In genomic region chr15:52294881-52295420, GRCh38 we compare ENCODE assay signal across 8 cellular contexts. TPM values are rescaled to one million over a fixed set of nuclear protein-coding genes. Genes with fewer than 3 reads are reported as not detected.
DNase-seq lines count a peak whose midpoint lies in the region; ATAC-seq, FAIRE-seq and TF ChIP-seq lines count a peak whose summit lies in the region.

No MANE protein-coding gene starts in this region.

- intact Hi-C loops in heart left ventricle (cut with DNase I) = no loop called here

- H3K4me3 Mint-ChIP-seq in HFFc6 = no peak overlapping the region

- H2AFZ ChIP-seq in SK-N-SH (ENCODE audit: low read depth) = 0 out of 2 replicates have a peak overlapping the region, but pooled peaks have one; percentile 41

- ATAC-seq in GM19463 (IDR thresholded peaks at IDR 0.05; ENCODE audit: unreplicated experiment) = peak; percentile 19
- peak in 3 of 4 donors; percentile 3 to 17 (median 11) for ATAC-seq in heart left ventricle

- peaks cover 21% of the 10 kb centered on the region for H3K27me3 Mint-ChIP-seq in HFFc6 (ENCODE audit: insufficient read depth)

- H3K9me3 ChIP-seq in SK-N-SH (0 out of 2 replicates have a peak, but pooled peaks cover 4% of the 10 kb centered on the region), heart left ventricle (no peaks in the 10 kb centered on the region)

- no peak for TF ChIP-seq RAD21 in SK-N-SH (IDR thresholded peaks at IDR 0.05; ENCODE audit: low read length)

- H3K27ac ChIP-seq in SK-N-SH (ENCODE audit: low read depth in 2 of 2, low read length in 1 of 2) = no peak overlapping the region
- H3K27ac ChIP-seq in heart left ventricle = peak overlapping the region in 6 of 12 donors; percentile 18 to 66 (median 46)
- no peak overlapping the region for H3K27ac ChIP-seq in rectal smooth muscle tissue (ENCODE audit: low read depth, low read length)

- no peaks in the 10 kb centered on the region for H3K36me3 Mint-ChIP-seq in HFFc6 (ENCODE audit: low read depth)

- H3K9me2 ChIP-seq in SK-N-SH = no peaks in the 10 kb centered on the region

- peaks cover 0 to 5% of the 10 kb centered on the region in 2 experiments; a peak in 1 of 4 replicates for H3K4me1 ChIP-seq in SK-N-SH (ENCODE audit: control insufficient read depth in 1 of 2, insufficient read depth in 2 of 2, low read depth in 1 of 2, low read length in 1 of 2)
- peaks cover 0 to 20% (median 10%) of the 10 kb centered on the region in 12 donors for H3K4me1 ChIP-seq in heart left ventricle
- no peaks in the 10 kb centered on the region for H3K4me1 ChIP-seq in rectal smooth muscle tissue (ENCODE audit: control insufficient read depth, insufficient read depth, low read length)

- H3K4me1 Mint-ChIP-seq in HFFc6 (ENCODE audit: low read depth) = peaks cover 8% of the 10 kb centered on the region; the same call in 1 of the 2 replicates

- CTCF ChIA-PET in SK-N-SH (lab: Yijun Ruan, JAX) = interaction anchor here (1.2 to 2.5 kb wide), 3 partner anchors 15 to 38 kb away, joined by 3 to 8 read pairs (median 7); no protein-coding TSS in a partner anchor

- TF ChIP-seq EP300 in SK-N-SH (IDR thresholded peaks at IDR 0.05; ENCODE audit: borderline replicate concordance in 1 of 2, low read depth in 1 of 2, low read length in 1 of 2) = no peak

- peaks cover 7% of the 10 kb centered on the region for H3F3A ChIP-seq in SK-N-SH (replicated peaks; ENCODE audit: insufficient read depth)

- no peak overlapping the region for H3K27ac Mint-ChIP-seq in HFFc6

- H3K27me3 ChIP-seq in SK-N-SH (ENCODE audit: insufficient read depth) = no peaks in the 10 kb centered on the region
- H3K27me3 ChIP-seq in heart left ventricle = peaks cover 0 to 29% (median 0%) of the 10 kb centered on the region in 9 donors
- H3K27me3 ChIP-seq in rectal smooth muscle tissue (ENCODE audit: control insufficient read depth, insufficient read depth, low read length) = peaks cover 2% of the 10 kb centered on the region

- H3K4me2 ChIP-seq in SK-N-SH = peak overlapping the region; percentile 82

- peaks cover under 1% of the 10 kb centered on the region; the same call in 1 of the 2 replicates for H3K9me3 Mint-ChIP-seq in HFFc6

- DNase-seq in SK-N-SH (peak; percentile 70), heart left ventricle (no peak), NCI-H2171 (lab: John Stamatoyannopoulos, UW) (no peak), frontal cortex (ENCODE audit: low spot score in 2 of 2) (no peak), HFFc6 (no peak), GM19239 (ENCODE audit: insufficient read length, low spot score) (no peak)

- WGBS in SK-N-SH (ENCODE audit: low lambda C conversion rate) = 37% methylated on average over 10 of the region's 32 CpGs
- 4 to 29% (median 8%) methylated on average over 4 to 32 of the region's 32 CpGs for WGBS in heart left ventricle, 4 donors

- TF ChIP-seq POLR2A in heart left ventricle (IDR thresholded peaks at IDR 0.05) = no peak

- H3K79me2 ChIP-seq in SK-N-SH (ENCODE audit: insufficient read depth) = no peaks in the 10 kb centered on the region

- H4K20me1 ChIP-seq in SK-N-SH (ENCODE audit: insufficient read depth) = no peaks in the 10 kb centered on the region

- no peak for FAIRE-seq in frontal cortex (lab: Jason Lieb, UNC)
- FAIRE-seq in GM19239 (lab: Jason Lieb, UNC) = no peak

- POLR2A ChIA-PET in SK-N-SH (lab: Yijun Ruan, JAX) = interaction anchor here (1.2 kb wide), 1 partner anchor 14 kb away, joined by 4 read pairs; no protein-coding TSS in a partner anchor

- H3K9ac ChIP-seq in SK-N-SH (no peak overlapping the region), rectal smooth muscle tissue (ENCODE audit: low read length) (no peak overlapping the region)

- H3K36me3 ChIP-seq in SK-N-SH (replicated peaks in 1 of 2; ENCODE audit: control insufficient read depth in 1 of 2, insufficient read depth in 2 of 2, low read length in 1 of 2) (no peaks in the 10 kb centered on the region), heart left ventricle (no peaks in the 10 kb centered on the region), rectal smooth muscle tissue (ENCODE audit: control insufficient read depth, insufficient read depth, low read length) (no peaks in the 10 kb centered on the region)

- TF ChIP-seq CTCF in SK-N-SH (IDR thresholded peaks at IDR 0.05) = no peak
- no peak for TF ChIP-seq CTCF in heart left ventricle (IDR thresholded peaks at IDR 0.05)
- no peak for TF ChIP-seq CTCF in HFFc6 (IDR thresholded peaks at IDR 0.05)

- H3K4me3 ChIP-seq in SK-N-SH (ENCODE audit: low read depth in 2 of 2, low read length in 1 of 2) (peak overlapping the region; percentile 60 to 66), heart left ventricle (peak overlapping the region; percentile 44 to 84 (median 65)), rectal smooth muscle tissue (ENCODE audit: low read length) (peak overlapping the region; percentile 40)

TF ChIP-seq in SK-N-SH, 30 proteins besides CTCF, POLR2A, EP300 and RAD21:
- TF ChIP-seq ELF1 (IDR thresholded peaks at IDR 0.05) (no peak), TAF1 (IDR thresholded peaks at IDR 0.05; ENCODE audit: borderline replicate concordance, low read depth, low read length) (no peak), FOSL2 (IDR thresholded peaks at IDR 0.05; ENCODE audit: borderline replicate concordance, low read depth) (no peak), CHD2 (IDR thresholded peaks at IDR 0.05; ENCODE audit: low read length, partially characterized antibody) (no peak), RFX5 (IDR thresholded peaks at IDR 0.05; ENCODE audit: low read length) (no peak), FOXJ3 (CRISPR knock-in tag; IDR thresholded peaks at IDR 0.05) (no peak), YY1 (IDR thresholded peaks at IDR 0.05; ENCODE audit: low read depth) (no peak), GATA2 (CRISPR knock-in tag; IDR thresholded peaks at IDR 0.05) (no peak), TCF12 (IDR thresholded peaks at IDR 0.05) (no peak), PBX3 (IDR thresholded peaks at IDR 0.05) (no peak), EZH2phosphoT487 (IDR thresholded peaks at IDR 0.05; ENCODE audit: borderline replicate concordance, low read depth) (no peak), SIN3A (IDR thresholded peaks at IDR 0.05; ENCODE audit: borderline replicate concordance, low read depth, low read length) (no peak), GABPA (IDR thresholded peaks at IDR 0.05; ENCODE audit: low read depth) (no peak), POLR2AphosphoS5 (IDR thresholded peaks at IDR 0.05; ENCODE audit: low read depth, low read length) (no peak), NRF1 (IDR thresholded peaks at IDR 0.05; ENCODE audit: low read depth, low read length) (no peak), NFIC (IDR thresholded peaks at IDR 0.05; ENCODE audit: borderline replicate concordance) (no peak), RCOR1 (IDR thresholded peaks at IDR 0.05; ENCODE audit: low read length) (no peak), REST (IDR thresholded peaks at IDR 0.05; ENCODE audit: low read depth, low read length) (no peak)
TF ChIP-seq in SK-N-SH: peak in this region for 0.

RNA-seq across cellular contexts. Expression of gene MYO5C, which starts 0.7 kb away (rescaled TPM):
- polyA plus RNA-seq in SK-N-SH (2012; rRNA removed) (0.99 and 1.1 TPM in 2 replicates), heart left ventricle (under 1 TPM; 0.89 to 0.95 TPM)
- 0.85 and 0.96 TPM in 2 replicates for polyA plus RNA-seq in SK-N-SH (2012; cell fraction: cytosol; rRNA removed)
- polyA plus RNA-seq in SK-N-SH (2012; cell fraction: nucleus; rRNA removed) = 1.1 and 1.8 TPM in 2 replicates
- total RNA-seq in heart left ventricle (1 to 10 TPM; 1.0 to 7.2 (median 3.4) TPM), frontal cortex (1.6 TPM)
- total RNA-seq in HFFc6 (2021; fragmentation: NEBNext Ultra II Directional; extraction: Animal tissue kit (Norgen Biotek cat#: 25700)) = under 1 TPM in 2 of 6 experiments, not detected in 4; 0.02 to 0.10 TPM
